17 cellular contexts compared by ENCODE assay signal in genomic region chr1:59880735-59881134, GRCh38. TPM values are rescaled to one million over a fixed set of nuclear protein-coding genes. Genes with fewer than 3 reads are reported as not detected.
A peak's percentile ranks its signal among the peaks of the same experiment; 100 is the strongest.
DNase-seq lines count a peak whose midpoint lies in the region; ATAC-seq and TF ChIP-seq lines count a peak whose summit lies in the region.
"Had no signal": no experiment of that assay in that cellular context is flagged by ENCODE, and none has a peak within 500 bp of the region (broad histone marks: within the 10 kb centered on the region; RNA-seq: fewer than 3 reads in every experiment).

No MANE protein-coding gene starts in this region.

- intact Hi-C loops in Right ventricle myocardium superior (cut with DNase I) (no loop called here), cardiac septum (cut with DNase I) (no loop called here)

- peak; percentile 36 for ATAC-seq in Right ventricle myocardium superior (ENCODE audit: poor library complexity)
- ATAC-seq in HG02642 (IDR thresholded peaks at IDR 0.05; ENCODE audit: poor library complexity, unreplicated experiment): no peak
- ATAC-seq: HCT116 had no signal

- no peak overlapping the region for H3K4me3 ChIP-seq in fibroblast of pulmonary artery (replicated peaks; ENCODE audit: low read depth, low read length)
- H3K4me3 ChIP-seq: SJSA1 had no signal

- no peak for TF ChIP-seq CTCF in fibroblast of pulmonary artery (IDR thresholded peaks at IDR 0.05; ENCODE audit: low read length, missing control alignments)

- DNase-seq in Right ventricle myocardium superior: peak; percentile 56
- DNase-seq in cardiac septum (ENCODE audit: low spot score): no peak
- DNase-seq in amniotic epithelial cell (ENCODE audit: low read depth): peak; percentile 31
- peak; percentile 82 for DNase-seq in fibroblast of pulmonary artery (ENCODE audit: low read depth)
- DNase-seq in renal cortical epithelial cell (ENCODE audit: low read depth): peak; percentile 13
- DNase-seq in stimulated activated CD4-positive, alpha-beta T cell treated with anti-CD3 and anti-CD28 coated beads, Interleukin-4, amount 100 ng/mL, for 1 hour: no peak
- DNase-seq in NCI-H345 (lab: John Stamatoyannopoulos, UW): no peak
- DNase-seq: AML-193; CD4-positive, CD25-positive, alpha-beta regulatory T cell; DND-41; GF-D8; NCI-H146; NCI-H524 treated with DMSO at 0.1 percent for 48 hours; RPMI8226 had no signal

RNA-seq across cellular contexts. Expression of gene CYP2J2, which starts 45.8 kb away (rescaled TPM):
- 50.6 TPM for total RNA-seq in Right ventricle myocardium superior
- total RNA-seq in cardiac septum: 160 TPM
- total RNA-seq in renal cortical epithelial cell: 3.1 and 4.3 TPM in 2 replicates
- total RNA-seq: CD4-positive, CD25-positive, alpha-beta regulatory T cell; SJSA1 had no signal

Comparison
In these comparisons a context has a peak if more than half of its experiments do, and no peak if none do; other contexts are left out.
1. DNase-seq: peak in Right ventricle myocardium superior (single experiment), amniotic epithelial cell (single experiment), fibroblast of pulmonary artery (single experiment) and renal cortical epithelial cell (single experiment); none in cardiac septum (single experiment), stimulated activated CD4-positive, alpha-beta T cell treated with anti-CD3 and anti-CD28 coated beads, Interleukin-4, amount 100 ng/mL, for 1 hour (single experiment) and NCI-H345 (single experiment).